In genomic region chr3:10357592-10358308, GRCh38 we compare ENCODE assay signal across 8 cellular contexts. TPM values are rescaled to one million over a fixed set of nuclear protein-coding genes. Genes with fewer than 3 reads are reported as not detected.
DNase-seq lines count a peak whose midpoint lies in the region; ATAC-seq, FAIRE-seq and TF ChIP-seq lines count a peak whose summit lies in the region.

No MANE protein-coding gene starts in this region.

- FAIRE-seq in keratinocyte (lab: Jason Lieb, UNC), result peak; percentile 90

- no peaks in the 10 kb centered on the region for H3K36me3 ChIP-seq in BJ (ENCODE audit: control insufficient read depth, insufficient read depth, low read length)
- H3K36me3 ChIP-seq in keratinocyte (ENCODE audit: control insufficient read depth in 2 of 2, extremely low read depth in 1 of 2, insufficient read depth in 2 of 2, low read length in 2 of 2), result no peaks in the 10 kb centered on the region
- no peaks in the 10 kb centered on the region for H3K36me3 ChIP-seq in gastroesophageal sphincter

- 37 to 60% methylated on average over 4 to 5 of the region's 7 CpGs for WGBS in gastroesophageal sphincter (ENCODE audit: low coverage in 1 of 2), 2 donors

- H3K4me2 ChIP-seq in keratinocyte (ENCODE audit: control insufficient read depth, extremely low read depth, insufficient read depth, low read depth, low read length), result peak overlapping the region; percentile 13

- peaks cover 2% of the 10 kb centered on the region; the same call in 1 of the 2 replicates for H3K27me3 ChIP-seq in BJ (ENCODE audit: control insufficient read depth, insufficient read depth, low read length)
- H3K27me3 ChIP-seq in keratinocyte (ENCODE audit: control insufficient read depth, extremely low read depth, insufficient read depth, low read length), result peaks cover 21% of the 10 kb centered on the region
- peaks cover 22% of the 10 kb centered on the region for H3K27me3 ChIP-seq in gastroesophageal sphincter

- DNase-seq in BJ (ENCODE audit: low read depth), result peak; percentile 49
- peak; percentile 31 for DNase-seq in HFF-Myc (ENCODE audit: extremely low read depth, low read depth)
- peak; percentile 85 for DNase-seq in T1000 (lab: John Stamatoyannopoulos, UW)
- no peak for DNase-seq in keratinocyte (ENCODE audit: low read depth, low spot score)
- no peak for DNase-seq in NCI-H1417 (lab: John Stamatoyannopoulos, UW)
- no peak for DNase-seq in T-helper 1 cell

- ATAC-seq in GM19467 (IDR thresholded peaks at IDR 0.05; ENCODE audit: unreplicated experiment), result no peak
- no peak for ATAC-seq in gastroesophageal sphincter

- no peaks in the 10 kb centered on the region for H3K9me1 ChIP-seq in keratinocyte (ENCODE audit: control insufficient read depth, extremely low read depth, insufficient read depth, low read length)

- H3K27ac ChIP-seq in keratinocyte (ENCODE audit: control insufficient read depth, insufficient read depth, low read length), result no peak overlapping the region
- H3K27ac ChIP-seq in gastroesophageal sphincter, result no peak overlapping the region

- CTCF ChIA-PET in BJ (lab: Yijun Ruan, JAX), result interaction anchor here (0.6 to 5.1 kb wide), 7 partner anchors 9 to 381 kb away, joined by 3 to 36 read pairs (median 3); no protein-coding TSS in a partner anchor

- TF ChIP-seq CTCF in BJ (IDR thresholded peaks at IDR 0.05; ENCODE audit: insufficient read depth, low read depth, low read length) (no peak), HFF-Myc (IDR thresholded peaks at IDR 0.05; ENCODE audit: low read depth, low read length, missing control alignments) (no peak), keratinocyte (optimal IDR thresholded peaks at IDR 0.05 in 1 of 3, IDR thresholded peaks at IDR 0.05 in 1 of 3, conservative IDR thresholded peaks at IDR 0.05 in 1 of 3; ENCODE audit: extremely low read depth in 1 of 3, insufficient read depth in 2 of 3, low read length in 3 of 3) (no peak), gastroesophageal sphincter (IDR thresholded peaks at IDR 0.05) (no peak)

- no peaks in the 10 kb centered on the region for H3K9me3 ChIP-seq in keratinocyte (ENCODE audit: control insufficient read depth, low read depth, low read length)
- no peaks in the 10 kb centered on the region for H3K9me3 ChIP-seq in gastroesophageal sphincter

- H3K9ac ChIP-seq in keratinocyte (ENCODE audit: control insufficient read depth, extremely low read depth, insufficient read depth, low read length), result no peak overlapping the region

- H3K4me3 ChIP-seq in BJ (ENCODE audit: low read depth, low read length) (no peak overlapping the region), HFF-Myc (replicated peaks; ENCODE audit: low read depth, low read length) (no peak overlapping the region), keratinocyte (ENCODE audit: control insufficient read depth in 2 of 3, extremely low read depth in 1 of 3, insufficient read depth in 2 of 3, low read depth in 1 of 3, low read length in 3 of 3) (no peak overlapping the region), gastroesophageal sphincter (no peak overlapping the region)

- no peak overlapping the region for H2AFZ ChIP-seq in keratinocyte (ENCODE audit: control insufficient read depth, low read length)

- no peak for TF ChIP-seq EP300 in gastroesophageal sphincter (IDR thresholded peaks at IDR 0.05)

- no peak for TF ChIP-seq POLR2A in gastroesophageal sphincter (IDR thresholded peaks at IDR 0.05)

- dilution Hi-C loops in keratinocyte (cut with MboI; ENCODE audit: extremely low pct_ligation_motif_present, low sequenced_read_pairs), result no loop called here

- POLR2A ChIA-PET in BJ (lab: Charles Lee), result interaction anchor here (0.6 to 1.2 kb wide), 2 partner anchors 9 to 253 kb away, joined by 3 to 4 read pairs; no protein-coding TSS in a partner anchor

- H4K20me1 ChIP-seq in keratinocyte (ENCODE audit: control insufficient read depth, extremely low read depth, insufficient read depth, low read length), result no peaks in the 10 kb centered on the region

- H3K79me2 ChIP-seq in keratinocyte (ENCODE audit: control insufficient read depth, insufficient read depth, low read length), result no peaks in the 10 kb centered on the region

- H3K4me1 ChIP-seq in keratinocyte (ENCODE audit: control insufficient read depth, extremely low read depth, insufficient read depth, low read length) (peaks cover 9% of the 10 kb centered on the region), gastroesophageal sphincter (peaks cover 0 to 13% (median 5%) of the 10 kb centered on the region in 3 donors)

RNA-seq across cellular contexts. Expression of gene SEC13, which starts 36.8 kb away (rescaled TPM):
- polyA plus RNA-seq in BJ (2011; rRNA removed) (212 and 323 TPM in 2 replicates), keratinocyte (120 to 165 TPM (median 124 TPM) in 3 replicates)
- 268 and 373 TPM in 2 replicates for polyA minus RNA-seq in BJ (2011; rRNA and poly(A)+ RNA removed)
- 49.4 TPM for polyA plus RNA-seq in keratinocyte (2011; ENCODE audit: low read depth)
- polyA plus RNA-seq in keratinocyte (2011; cell fraction: cytosol; rRNA removed), result 97.7 and 143 TPM in 2 replicates
- 109 and 125 TPM in 2 replicates for polyA plus RNA-seq in keratinocyte (2011; cell fraction: nucleus; rRNA removed)
- 90.5 and 167 TPM in 2 replicates for polyA plus RNA-seq in keratinocyte (2012; ENCODE audit: low replicate concordance)
- polyA minus RNA-seq in keratinocyte, result 175 to 254 TPM (median 185 TPM) in 3 replicates
- polyA minus RNA-seq in keratinocyte (2011; cell fraction: cytosol; rRNA and poly(A)+ RNA removed), result 134 TPM
- polyA minus RNA-seq in keratinocyte (2011; cell fraction: nucleus; rRNA and poly(A)+ RNA removed), result 60.9 and 70.4 TPM in 2 replicates
- 10 to 100 TPM; 58.5 to 85.9 (median 76.9) TPM for total RNA-seq in gastroesophageal sphincter

Comparison
In these comparisons a context has a peak if more than half of its experiments do, and no peak if none do; other contexts are left out.
1. DNase-seq: peak in BJ (single experiment), HFF-Myc (single experiment) and T1000 (single experiment); none in keratinocyte (single experiment), NCI-H1417 (0 of 3) and T-helper 1 cell (0 of 5).